ENCODE assay signal across 9 cellular contexts in genomic region chr2:119264781-119265692, GRCh38. TPM values are rescaled to one million over a fixed set of nuclear protein-coding genes. Genes with fewer than 3 reads are reported as not detected.
A peak's percentile ranks its signal among the peaks of the same experiment; 100 is the strongest.
DNase-seq lines count a peak whose midpoint lies in the region; ATAC-seq and TF ChIP-seq lines count a peak whose summit lies in the region.
"Had no signal": no experiment of that assay in that cellular context is flagged by ENCODE, and none has a peak within 500 bp of the region (broad histone marks: within the 10 kb centered on the region; RNA-seq: fewer than 3 reads in every experiment).

No MANE protein-coding gene starts in this region.

- H3K36me3 Mint-ChIP-seq in osteocyte (ENCODE audit: unreplicated experiment) = no peaks in the 10 kb centered on the region
- H3K36me3 Mint-ChIP-seq: T-cell had no signal

- DNase-seq in COR-L47 (lab: John Stamatoyannopoulos, UW) (peak; percentile 53), NCI-H2107 treated with DMSO at 0.1 percent for 48 hours (lab: John Stamatoyannopoulos, UW; ENCODE audit: unreplicated experiment) (peak; percentile 46), fibroblast of lung (ENCODE audit: low read depth in 2 of 2) (peak; percentile 31 to 48), osteocyte (ENCODE audit: extremely low spot score, unreplicated experiment) (peak; percentile 80), NCI-H128 (lab: John Stamatoyannopoulos, UW; ENCODE audit: unreplicated experiment) (no peak)

- H3K27me3 ChIP-seq in fibroblast of lung (ENCODE audit: control insufficient read depth, insufficient read depth, low read length) = no peaks in the 10 kb centered on the region

- no peak overlapping the region for H3K27ac Mint-ChIP-seq in osteocyte (ENCODE audit: unreplicated experiment)
- H3K27ac Mint-ChIP-seq: T-cell had no signal

- TF ChIP-seq CTCF in WI38 (IDR thresholded peaks at IDR 0.05; ENCODE audit: low read depth, low read length) (peak; percentile 77), fibroblast of lung (conservative IDR thresholded peaks at IDR 0.05 in 1 of 2, IDR thresholded peaks at IDR 0.05 in 1 of 2; ENCODE audit: low read depth in 1 of 2, low read length in 2 of 2) (peak; percentile 76 to 90), osteocyte (IDR thresholded peaks at IDR 0.05) (peak; percentile 89)

- H3K9me3 ChIP-seq in fibroblast of lung (ENCODE audit: control insufficient read depth, insufficient read depth, low read depth, low read length) = no peaks in the 10 kb centered on the region

- no peak overlapping the region for H3K9ac ChIP-seq in fibroblast of lung (ENCODE audit: insufficient read depth, low read length)

- H3K4me1 ChIP-seq in fibroblast of lung (ENCODE audit: control insufficient read depth, extremely low read depth, insufficient read depth, low read length) = no peaks in the 10 kb centered on the region

- H3K36me3 ChIP-seq in fibroblast of lung (ENCODE audit: control insufficient read depth, insufficient read depth, low read length) = peaks cover 5% of the 10 kb centered on the region

- H3K4me3 ChIP-seq in WI38 (ENCODE audit: low read depth, low read length) (no peak overlapping the region), fibroblast of lung (replicated peaks in 1 of 4; ENCODE audit: control extremely low read depth in 1 of 4, insufficient read depth in 1 of 4, low read depth in 3 of 4, low read length in 4 of 4) (no peak overlapping the region)

- H4K20me1 ChIP-seq in fibroblast of lung (ENCODE audit: control insufficient read depth, extremely low read depth, insufficient read depth, low read length) = no peaks in the 10 kb centered on the region

- no peak overlapping the region for H3K4me3 Mint-ChIP-seq in osteocyte (ENCODE audit: unreplicated experiment)
- H3K4me3 Mint-ChIP-seq: T-cell had no signal

- H3K4me2 ChIP-seq in fibroblast of lung (ENCODE audit: extremely low read depth, insufficient read depth, low read length) = no peak overlapping the region

- ATAC-seq in GM19043 (IDR thresholded peaks at IDR 0.05; ENCODE audit: low read depth, unreplicated experiment) (peak; percentile 98), HG03066 (IDR thresholded peaks at IDR 0.05; ENCODE audit: low read depth, unreplicated experiment) (peak; percentile 97)

- H3K9me3 Mint-ChIP-seq in osteocyte (ENCODE audit: unreplicated experiment) = no peaks in the 10 kb centered on the region
- H3K9me3 Mint-ChIP-seq: T-cell had no signal

- no peak overlapping the region for H3K27ac ChIP-seq in fibroblast of lung (ENCODE audit: insufficient read depth, low read length)

- H3K27me3 Mint-ChIP-seq in osteocyte (ENCODE audit: unreplicated experiment) = no peaks in the 10 kb centered on the region

- H3K4me1 Mint-ChIP-seq in osteocyte (ENCODE audit: unreplicated experiment) = peaks cover 11% of the 10 kb centered on the region
- H3K4me1 Mint-ChIP-seq: T-cell had no signal

- no peaks in the 10 kb centered on the region for H3K79me2 ChIP-seq in fibroblast of lung (ENCODE audit: control insufficient read depth, insufficient read depth, low read length)

- H2AFZ ChIP-seq in fibroblast of lung (ENCODE audit: low read length) = no peak overlapping the region

RNA-seq across cellular contexts. Expression of gene STEAP3, which starts 41.4 kb away (rescaled TPM):
- total RNA-seq in fibroblast of lung = 9.8 and 13.7 TPM in 2 replicates
- 26.7 and 28.4 TPM in 2 replicates for polyA plus RNA-seq in fibroblast of lung
- 36.0 and 36.7 TPM in 2 replicates for polyA plus RNA-seq in fibroblast of lung (2012)
- polyA minus RNA-seq in fibroblast of lung (ENCODE audit: low replicate concordance) = 57.1 and 64.4 TPM in 2 replicates
- total RNA-seq in osteocyte = 19.3 and 22.7 TPM in 2 replicates
